Comparison of ENCODE assay signal across 26 cellular contexts in the genomic region with DNA sequence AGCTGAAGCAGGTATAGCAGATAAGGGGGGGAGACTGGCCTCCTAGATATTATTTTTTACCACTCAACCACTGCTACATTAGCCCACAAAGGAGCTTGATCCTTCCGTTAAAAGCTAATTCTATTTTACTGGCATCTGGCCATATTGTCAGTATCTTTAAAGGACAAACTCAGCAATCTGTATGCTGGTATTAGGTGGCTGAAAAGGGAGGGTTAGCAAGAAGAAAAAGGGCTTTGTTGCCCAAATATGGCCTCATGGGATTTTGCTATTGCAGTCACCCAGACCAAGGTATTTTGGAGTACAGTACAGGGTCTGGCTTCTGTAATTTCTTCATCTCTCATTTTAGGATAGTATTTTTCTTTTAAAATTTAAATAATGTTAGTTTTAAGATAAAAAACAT.
"Had no signal": no experiment of that assay in that cellular context is flagged by ENCODE, and none has a peak within 500 bp of the region (broad histone marks: within the 10 kb centered on the region; RNA-seq: fewer than 3 reads in every experiment).

No MANE protein-coding gene starts in this region.

- H3K9me3 ChIP-seq: adrenal gland, ascending aorta, esophagus squamous epithelium, heart left ventricle, lower lobe of right lung, mucosa of descending colon, sigmoid colon, thoracic aorta, upper lobe of right lung had no signal

- DNase-seq: activated naive CD4-positive, alpha-beta T cell; activated T-cell treated with anti-CD3 and anti-CD28 coated beads, Interleukin-2, amount 50 U/mL, for 24 hours; effector memory CD4-positive, alpha-beta T cell; esophagus squamous epithelium; heart left ventricle; left cardiac atrium; lower lobe of right lung; mesendoderm; mucosa of descending colon; sigmoid colon; stimulated activated CD4-positive, alpha-beta T cell treated with anti-CD3 and anti-CD28 coated beads, Interleukin-15, amount 100 ng/mL, for 24 hours; stimulated activated CD4-positive, alpha-beta T cell treated with anti-CD3 and anti-CD28 coated beads, Interleukin-2, amount 100 ng/mL, for 48 hours; stimulated activated naive CD4-positive, alpha-beta T cell; T1000; upper lobe of right lung had no signal

- H3K4me1 Mint-ChIP-seq: WTC11 had no signal

- ATAC-seq: heart left ventricle, left cardiac atrium, lower lobe of right lung, mucosa of descending colon, upper lobe of right lung, WTC11 had no signal

- H3K9ac ChIP-seq: neural progenitor cell had no signal

- FAIRE-seq: colon, islet of Langerhans had no signal

- H3K4me3 ChIP-seq: adrenal gland, ascending aorta, esophagus squamous epithelium, heart left ventricle, lower lobe of right lung, mucosa of descending colon, neural progenitor cell, sigmoid colon, smooth muscle cell, thoracic aorta, upper lobe of right lung had no signal

- H3K27me3 ChIP-seq: adrenal gland, ascending aorta, esophagus squamous epithelium, heart left ventricle, neural progenitor cell, sigmoid colon, upper lobe of right lung had no signal

- H3K27ac ChIP-seq: adrenal gland, ascending aorta, esophagus squamous epithelium, heart left ventricle, lower lobe of right lung, neural progenitor cell, sigmoid colon, thoracic aorta, upper lobe of right lung had no signal

- H3K27me3 Mint-ChIP-seq: activated naive CD8-positive, alpha-beta T cell; activated T-cell treated with anti-CD3 and anti-CD28 coated beads, Interleukin-2, amount 50 U/mL, for 24 hours; central memory CD8-positive, alpha-beta T cell had no signal

- H2AFZ ChIP-seq: neural progenitor cell had no signal

- H3K4me2 ChIP-seq: neural progenitor cell, smooth muscle cell had no signal

- H3K9me3 Mint-ChIP-seq: activated T-cell treated with anti-CD3 and anti-CD28 coated beads, Interleukin-2, amount 50 U/mL, for 24 hours; activated T-helper 2 cell treated with anti-CD3 and anti-CD28 coated beads, Interferon-gamma antibody, Interleukin-2, Interleukin-4, amounts not matched to agents 10 μg/mL and 5 μg/mL and 100 μg/mL, durations not matched to agents 14 hours and 24 hours and 36 hours; central memory CD8-positive, alpha-beta T cell; neural progenitor cell; WTC11 had no signal

- H3K4me3 Mint-ChIP-seq: activated naive CD8-positive, alpha-beta T cell; activated T-cell treated with anti-CD3 and anti-CD28 coated beads, Interleukin-2, amount 50 U/mL, for 24 hours; central memory CD8-positive, alpha-beta T cell; neural progenitor cell; WTC11 had no signal

- H3K27ac Mint-ChIP-seq: activated T-helper 2 cell treated with anti-CD3 and anti-CD28 coated beads, Interferon-gamma antibody, Interleukin-2, Interleukin-4, amounts not matched to agents 10 μg/mL and 5 μg/mL and 100 μg/mL, durations not matched to agents 14 hours and 24 hours and 36 hours; neural progenitor cell had no signal

- H3K4me1 ChIP-seq: adrenal gland, ascending aorta, lower lobe of right lung, sigmoid colon had no signal
